In the genomic region with DNA sequence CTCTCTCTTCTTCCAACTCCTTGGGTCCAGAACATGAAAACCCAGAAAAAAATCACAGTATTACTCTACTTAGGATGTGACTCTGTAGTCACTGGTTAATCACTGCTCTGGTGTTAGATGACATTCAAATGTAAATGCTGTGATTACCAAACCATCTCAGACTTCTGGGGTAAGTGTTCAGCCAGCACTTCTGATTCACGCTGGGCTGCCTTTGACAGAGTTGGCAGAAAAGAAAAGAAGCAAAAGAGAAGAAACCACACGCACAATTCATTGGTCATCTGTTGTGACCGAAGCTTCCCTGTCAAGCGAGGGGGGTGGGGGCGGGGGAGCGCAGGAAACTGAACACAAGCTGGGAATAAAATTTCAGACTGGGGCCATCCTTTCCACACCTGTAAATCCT, we compare ENCODE assay signal across 8 cellular contexts.
A peak's percentile ranks its signal among the peaks of the same experiment; 100 is the strongest.
DNase-seq lines count a peak whose midpoint lies in the region; ATAC-seq and TF ChIP-seq lines count a peak whose summit lies in the region.

No MANE protein-coding gene starts in this region.

- CTCF ChIA-PET in CD8-positive, alpha-beta T cell (lab: Charles Lee), result no interaction called here

- ATAC-seq in HG03520 (IDR thresholded peaks at IDR 0.05; ENCODE audit: unreplicated experiment), result no peak
- ATAC-seq in CD8-positive, alpha-beta T cell, result no peak

- peaks cover 9% of the 10 kb centered on the region for H3K4me1 Mint-ChIP-seq in CD8-positive, alpha-beta T cell (ENCODE audit: low read depth)

- TF ChIP-seq CTCF in CD8-positive, alpha-beta T cell (IDR thresholded peaks at IDR 0.05), result no peak
- TF ChIP-seq CTCF in BE2C (IDR thresholded peaks at IDR 0.05; ENCODE audit: low read depth, low read length), result no peak
- no peak for TF ChIP-seq CTCF in GM10266 (IDR thresholded peaks at IDR 0.05; ENCODE audit: control insufficient read depth, insufficient read depth, low read depth, missing control alignments)

- POLR2A ChIA-PET in CD8-positive, alpha-beta T cell (lab: Charles Lee), result no interaction called here

- H3K27ac Mint-ChIP-seq in CD8-positive, alpha-beta T cell, result no peak overlapping the region

- H3K9ac ChIP-seq in iPS-18a (ENCODE audit: low read length), result no peak overlapping the region

- peaks cover 66% of the 10 kb centered on the region for H3K4me1 ChIP-seq in iPS-18a (ENCODE audit: control insufficient read depth, low read depth, low read length)
- H3K4me1 ChIP-seq in CD8-positive, alpha-beta T cell (ENCODE audit: insufficient read depth, low read length), result no peaks in the 10 kb centered on the region
- H3K4me1 ChIP-seq in BE2C, result no peaks in the 10 kb centered on the region

- H3K4me3 Mint-ChIP-seq in CD8-positive, alpha-beta T cell, result no peak overlapping the region

- DNase-seq in GM04504 (ENCODE audit: low read depth) (peak; percentile 91), anterior cingulate cortex (lab: John Stamatoyannopoulos, UW) (peak in 32 of 58 donors; percentile 17 to 75 (median 32)), skeletal muscle cell (ENCODE audit: low read depth) (peak; percentile 67), BE2C (no peak), GM10266 (ENCODE audit: extremely low spot score) (no peak)
- no peak for DNase-seq in CD8-positive, alpha-beta T cell

- H3K36me3 ChIP-seq in iPS-18a (ENCODE audit: control insufficient read depth, low read depth, low read length), result no peaks in the 10 kb centered on the region
- H3K36me3 ChIP-seq in CD8-positive, alpha-beta T cell (ENCODE audit: insufficient read depth, low read length), result no peaks in the 10 kb centered on the region
- H3K36me3 ChIP-seq in BE2C, result no peaks in the 10 kb centered on the region

- H3K9me3 Mint-ChIP-seq in CD8-positive, alpha-beta T cell, result no peaks in the 10 kb centered on the region

- H3K36me3 Mint-ChIP-seq in CD8-positive, alpha-beta T cell, result no peaks in the 10 kb centered on the region

- peak overlapping the region; percentile 48 for H3K27ac ChIP-seq in iPS-18a (ENCODE audit: low read length)
- H3K27ac ChIP-seq in CD8-positive, alpha-beta T cell (ENCODE audit: low read depth, low read length), result no peak overlapping the region

- H3K9me3 ChIP-seq in iPS-18a (ENCODE audit: control insufficient read depth, low read depth, low read length) (no peaks in the 10 kb centered on the region), BE2C (no peaks in the 10 kb centered on the region)
- no peaks in the 10 kb centered on the region for H3K9me3 ChIP-seq in CD8-positive, alpha-beta T cell (ENCODE audit: low read length)

- H3K27me3 ChIP-seq in iPS-18a (ENCODE audit: control insufficient read depth, insufficient read depth, low read length) (no peaks in the 10 kb centered on the region), BE2C (no peaks in the 10 kb centered on the region)
- H3K27me3 ChIP-seq in CD8-positive, alpha-beta T cell (ENCODE audit: insufficient read depth, low read length), result no peaks in the 10 kb centered on the region

- intact Hi-C loops in CD8-positive, alpha-beta T cell (cut with DNase I, micrococcal nuclease), result no loop called here

- no peaks in the 10 kb centered on the region for H3K27me3 Mint-ChIP-seq in CD8-positive, alpha-beta T cell (ENCODE audit: low read depth)

- H3K4me3 ChIP-seq in iPS-18a (ENCODE audit: low read length) (peak overlapping the region; percentile 25), skeletal muscle cell (ENCODE audit: low read depth, low read length) (no peak overlapping the region), BE2C (ENCODE audit: low read depth, low read length) (no peak overlapping the region)
- no peak overlapping the region for H3K4me3 ChIP-seq in CD8-positive, alpha-beta T cell (ENCODE audit: low read depth, low read length)

Comparison
In these comparisons a context has a peak if more than half of its experiments do, and no peak if none do; other contexts are left out.
1. DNase-seq: peak in GM04504 (single experiment), anterior cingulate cortex (32 of 58) and skeletal muscle cell (single experiment); none in CD8-positive, alpha-beta T cell (0 of 7), BE2C (single experiment) and GM10266 (single experiment).